ENCODE assay signal across 10 cellular contexts in the genomic region with DNA sequence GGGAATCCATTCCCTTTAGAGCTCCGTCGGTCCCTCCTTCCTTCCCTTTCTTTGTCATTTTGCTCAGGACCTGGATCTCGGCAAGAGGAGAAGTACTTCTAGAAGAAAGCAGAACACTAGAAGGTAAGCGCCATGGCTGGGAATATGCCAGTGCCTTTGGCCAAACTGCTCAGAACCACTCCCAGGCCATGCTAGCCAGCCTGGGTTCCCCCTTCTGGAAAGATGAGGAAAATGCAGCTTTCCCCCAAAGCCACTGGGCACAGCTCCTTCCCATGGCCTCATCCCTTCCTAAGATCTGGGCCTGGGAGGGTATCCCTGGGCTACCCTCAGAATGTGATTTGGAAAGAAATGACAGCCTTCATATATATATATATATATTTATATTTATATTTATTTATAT. TPM values are rescaled to one million over a fixed set of nuclear protein-coding genes. Genes with fewer than 3 reads are reported as not detected.
A peak's percentile ranks its signal among the peaks of the same experiment; 100 is the strongest.
DNase-seq lines count a peak whose midpoint lies in the region; ATAC-seq and TF ChIP-seq lines count a peak whose summit lies in the region.
"Had no signal": no experiment of that assay in that cellular context is flagged by ENCODE, and none has a peak within 500 bp of the region (broad histone marks: within the 10 kb centered on the region; RNA-seq: fewer than 3 reads in every experiment).

No MANE protein-coding gene starts in this region.

- H3K36me3 Mint-ChIP-seq in brain (no peaks in the 10 kb centered on the region), mesothelial cell of epicardium (no peaks in the 10 kb centered on the region)
- no peaks in the 10 kb centered on the region for H3K36me3 Mint-ChIP-seq in activated CD4-positive, alpha-beta T cell treated with anti-CD3 and anti-CD28 coated beads, Interleukin-2, amount 10 ng/mL, durations not matched to agents 24 days and 14 days (ENCODE audit: low read depth)
- H3K36me3 Mint-ChIP-seq: stimulated activated effector memory CD8-positive, alpha-beta T cell treated with anti-CD3 and anti-CD28 coated beads, Interleukin-12 subunit alpha, Interleukin-12 subunit beta, amount 100 ng/mL, for 72 hours had no signal

- no peaks in the 10 kb centered on the region for H3K9me3 ChIP-seq in right lobe of liver

- H3K27me3 Mint-ChIP-seq in brain (peaks cover 80% of the 10 kb centered on the region), mesothelial cell of epicardium (ENCODE audit: low read depth) (peaks cover 69% of the 10 kb centered on the region)
- peaks cover 46% of the 10 kb centered on the region for H3K27me3 Mint-ChIP-seq in activated CD4-positive, alpha-beta T cell treated with anti-CD3 and anti-CD28 coated beads, Interleukin-2, amount 10 ng/mL, durations not matched to agents 24 days and 14 days

- no peak overlapping the region for H3K27ac Mint-ChIP-seq in brain
- H3K27ac Mint-ChIP-seq in mesothelial cell of epicardium = no peak overlapping the region
- H3K27ac Mint-ChIP-seq in activated CD4-positive, alpha-beta T cell treated with anti-CD3 and anti-CD28 coated beads, Interleukin-2, amount 10 ng/mL, durations not matched to agents 24 days and 14 days = no peak overlapping the region
- H3K27ac Mint-ChIP-seq: stimulated activated effector memory CD8-positive, alpha-beta T cell treated with anti-CD3 and anti-CD28 coated beads, Interleukin-12 subunit alpha, Interleukin-12 subunit beta, amount 100 ng/mL, for 72 hours had no signal

- no peak for TF ChIP-seq POLR2A in right lobe of liver (IDR thresholded peaks at IDR 0.05)

- peaks cover 0 to 10% of the 10 kb centered on the region in 2 donors for H3K27me3 ChIP-seq in right lobe of liver

- peaks cover 3% of the 10 kb centered on the region for H3K4me1 Mint-ChIP-seq in brain
- peaks cover 2% of the 10 kb centered on the region for H3K4me1 Mint-ChIP-seq in mesothelial cell of epicardium
- peaks cover 6% of the 10 kb centered on the region for H3K4me1 Mint-ChIP-seq in activated CD4-positive, alpha-beta T cell treated with anti-CD3 and anti-CD28 coated beads, Interleukin-2, amount 10 ng/mL, durations not matched to agents 24 days and 14 days

- TF ChIP-seq CTCF in LNCAP (IDR thresholded peaks at IDR 0.05) (peak; percentile 31; the same call in 1 of the 2 replicates), brain (conservative IDR thresholded peaks at IDR 0.05) (peak; percentile 43 to 61), right lobe of liver (IDR thresholded peaks at IDR 0.05) (peak; percentile 60 to 71 (median 60)), mesothelial cell of epicardium (IDR thresholded peaks at IDR 0.05; ENCODE audit: unreplicated experiment) (no peak)

- H3K4me3 Mint-ChIP-seq in brain = no peak overlapping the region
- no peak overlapping the region for H3K4me3 Mint-ChIP-seq in mesothelial cell of epicardium
- H3K4me3 Mint-ChIP-seq in activated CD4-positive, alpha-beta T cell treated with anti-CD3 and anti-CD28 coated beads, Interleukin-2, amount 10 ng/mL, durations not matched to agents 24 days and 14 days = no peak overlapping the region
- H3K4me3 Mint-ChIP-seq: stimulated activated effector memory CD8-positive, alpha-beta T cell treated with anti-CD3 and anti-CD28 coated beads, Interleukin-12 subunit alpha, Interleukin-12 subunit beta, amount 100 ng/mL, for 72 hours had no signal

- H3K27ac ChIP-seq in right lobe of liver = no peak overlapping the region

- WGBS in right lobe of liver (ENCODE audit: insufficient coverage, low coverage, low lambda C conversion rate, missing lambda C conversion rate) = 41% methylated on average over 4 of the region's 4 CpGs

- H3K4me1 ChIP-seq in right lobe of liver = no peaks in the 10 kb centered on the region

- peak; percentile 47 for DNase-seq in DMS114 treated with DMSO at 0.1 percent for 48 hours (lab: John Stamatoyannopoulos, UW; ENCODE audit: unreplicated experiment)
- DNase-seq in right lobe of liver = peak in 2 of 3 donors; percentile 62 to 73
- no peak for DNase-seq in mesothelial cell of epicardium (ENCODE audit: low spot score in 2 of 2, unreplicated experiment in 2 of 2)
- no peak for DNase-seq in activated T-cell treated with anti-CD3 and anti-CD28 coated beads, Interleukin-2, amount 50 U/mL, for 1 hour
- DNase-seq in activated CD4-positive, alpha-beta T cell treated with anti-CD3 and anti-CD28 coated beads, Interleukin-2, amount 10 ng/mL, durations not matched to agents 24 days and 14 days = no peak
- no peak for DNase-seq in cortex of kidney (lab: John Stamatoyannopoulos, UW)

- no peaks in the 10 kb centered on the region for H3K36me3 ChIP-seq in right lobe of liver

- no peak overlapping the region for H3K4me3 ChIP-seq in right lobe of liver

- intact Hi-C loops in right lobe of liver (cut with DNase I) = no loop called here
- intact Hi-C loops in activated CD4-positive, alpha-beta T cell treated with anti-CD3 and anti-CD28 coated beads, Interleukin-2, amount 10 ng/mL, durations not matched to agents 24 days and 14 days (cut with micrococcal nuclease) = no loop called here

- peaks cover 0 to 6% (median 3%) of the 10 kb centered on the region in 5 experiments for H3K9me3 Mint-ChIP-seq in brain
- H3K9me3 Mint-ChIP-seq in mesothelial cell of epicardium = no peaks in the 10 kb centered on the region
- H3K9me3 Mint-ChIP-seq in activated CD4-positive, alpha-beta T cell treated with anti-CD3 and anti-CD28 coated beads, Interleukin-2, amount 10 ng/mL, durations not matched to agents 24 days and 14 days = no peaks in the 10 kb centered on the region
- H3K9me3 Mint-ChIP-seq: stimulated activated effector memory CD8-positive, alpha-beta T cell treated with anti-CD3 and anti-CD28 coated beads, Interleukin-12 subunit alpha, Interleukin-12 subunit beta, amount 100 ng/mL, for 72 hours had no signal

- ATAC-seq in right lobe of liver = peak; percentile 95 to 98 (median 96)
- ATAC-seq: stimulated activated effector memory CD8-positive, alpha-beta T cell treated with anti-CD3 and anti-CD28 coated beads, Interleukin-12 subunit alpha, Interleukin-12 subunit beta, amount 100 ng/mL, for 72 hours had no signal

RNA-seq across cellular contexts. Expression of a gene that starts 6.3 kb away (rescaled TPM):
- polyA plus RNA-seq in brain (ENCODE audit: insufficient read depth, low read depth, low replicate concordance) = 4.7 TPM
- total RNA-seq in right lobe of liver (not detected), mesothelial cell of epicardium (1.2 to 1.5 TPM (median 1.2 TPM) in 3 replicates)
- 0.31 and 0.89 TPM in 2 replicates for total RNA-seq in activated CD4-positive, alpha-beta T cell treated with anti-CD3 and anti-CD28 coated beads, Interleukin-2, amount 10 ng/mL, durations not matched to agents 24 days and 14 days
- total RNA-seq: frontal cortex had no signal

RNA-seq across cellular contexts. Expression of a gene that starts 19.0 kb away (rescaled TPM):
- polyA plus RNA-seq in brain (ENCODE audit: insufficient read depth, low read depth, low replicate concordance) = 87.7 TPM
- 100 to 1,000 TPM; 208 to 302 (median 274) TPM for total RNA-seq in right lobe of liver
- total RNA-seq in mesothelial cell of epicardium = 98.4 to 107 TPM (median 107 TPM) in 3 replicates
- 144 and 146 TPM in 2 replicates for total RNA-seq in activated CD4-positive, alpha-beta T cell treated with anti-CD3 and anti-CD28 coated beads, Interleukin-2, amount 10 ng/mL, durations not matched to agents 24 days and 14 days

Comparison
In these comparisons a context has a peak if more than half of its experiments do, and no peak if none do; other contexts are left out.
1. DNase-seq: peak in DMS114 treated with DMSO at 0.1 percent for 48 hours (single experiment) and right lobe of liver (2 of 3); none in mesothelial cell of epicardium (0 of 2), activated T-cell treated with anti-CD3 and anti-CD28 coated beads, Interleukin-2, amount 50 U/mL, for 1 hour (single experiment), activated CD4-positive, alpha-beta T cell treated with anti-CD3 and anti-CD28 coated beads, Interleukin-2, amount 10 ng/mL, durations not matched to agents 24 days and 14 days (single experiment) and cortex of kidney (single experiment).